ENCODE assay signal across 10 cellular contexts in the genomic region with DNA sequence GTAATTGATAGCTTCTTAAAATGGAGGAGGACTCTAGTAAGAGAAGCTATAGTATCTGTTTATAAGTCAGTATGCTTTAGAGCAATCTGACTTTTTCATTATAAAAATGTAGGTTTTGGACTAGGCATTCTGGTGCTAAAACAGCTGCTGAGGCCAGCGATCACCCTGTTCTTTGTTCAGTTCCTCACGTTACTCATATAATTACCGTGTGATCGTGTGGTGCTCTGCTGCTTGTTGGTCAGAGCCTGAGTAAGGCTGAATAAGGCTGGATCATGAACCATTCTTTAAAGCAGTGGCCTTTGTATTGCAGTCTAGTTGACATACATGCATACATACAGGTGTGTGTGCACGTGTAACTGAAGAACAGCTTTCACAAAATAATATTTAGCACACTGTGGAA. TPM values are rescaled to one million over a fixed set of nuclear protein-coding genes. Genes with fewer than 3 reads are reported as not detected.
A peak's percentile ranks its signal among the peaks of the same experiment; 100 is the strongest.
DNase-seq lines count a peak whose midpoint lies in the region; ATAC-seq and TF ChIP-seq lines count a peak whose summit lies in the region.
"Had no signal": no experiment of that assay in that cellular context is flagged by ENCODE, and none has a peak within 500 bp of the region (broad histone marks: within the 10 kb centered on the region; RNA-seq: fewer than 3 reads in every experiment).

No MANE protein-coding gene starts in this region.

- no peaks in the 10 kb centered on the region for H3K27me3 Mint-ChIP-seq in activated naive CD8-positive, alpha-beta T cell treated with anti-CD3 and anti-CD28 coated beads, Interleukin-2, amount 50 U/mL, for 24 hours

- peaks cover 9% of the 10 kb centered on the region for H3K4me1 ChIP-seq in mesodermal cell (ENCODE audit: control insufficient read depth, insufficient read depth, low read length, poor library complexity, severe bottlenecking)

- ATAC-seq in activated naive CD8-positive, alpha-beta T cell treated with anti-CD3 and anti-CD28 coated beads, Interleukin-2, amount 50 U/mL, for 24 hours, result peak; percentile 69

- H3K4me3 ChIP-seq in GM12865 (ENCODE audit: low read depth, low read length) (no peak overlapping the region), mesodermal cell (ENCODE audit: extremely low read depth, insufficient read depth, low read length, poor library complexity, severe bottlenecking) (no peak overlapping the region)

- DNase-seq in CD1c-positive myeloid dendritic cell (ENCODE audit: extremely low spot score) (peak; percentile 44), GM12865 (ENCODE audit: low read depth) (peak; percentile 41), NCI-H2196 treated with DMSO at 0.1 percent for 48 hours (lab: John Stamatoyannopoulos, UW; ENCODE audit: unreplicated experiment) (no peak), DMS79 (lab: John Stamatoyannopoulos, UW) (no peak), HT-29 (ENCODE audit: low spot score) (no peak)
- no peak for DNase-seq in activated naive CD8-positive, alpha-beta T cell treated with anti-CD3 and anti-CD28 coated beads, Interleukin-2, amount 50 U/mL, for 24 hours
- DNase-seq: effector memory CD4-positive, alpha-beta T cell; NCI-H446; nucleus accumbens had no signal

- H3K9me3 ChIP-seq in mesodermal cell (ENCODE audit: control insufficient read depth, low read length), result no peaks in the 10 kb centered on the region

- peaks cover 63% of the 10 kb centered on the region for H3K36me3 Mint-ChIP-seq in activated naive CD8-positive, alpha-beta T cell treated with anti-CD3 and anti-CD28 coated beads, Interleukin-2, amount 50 U/mL, for 24 hours (ENCODE audit: low read depth)

- H3K9me3 Mint-ChIP-seq in activated naive CD8-positive, alpha-beta T cell treated with anti-CD3 and anti-CD28 coated beads, Interleukin-2, amount 50 U/mL, for 24 hours, result no peaks in the 10 kb centered on the region

- no peak overlapping the region for H3K4me3 Mint-ChIP-seq in activated naive CD8-positive, alpha-beta T cell treated with anti-CD3 and anti-CD28 coated beads, Interleukin-2, amount 50 U/mL, for 24 hours

- 98 to 100% methylated on average over 4 to 5 of the region's 5 CpGs for WGBS in mesodermal cell (ENCODE audit: insufficient coverage in 2 of 2), 2 experiments

- peaks cover 86% of the 10 kb centered on the region for H3K4me1 Mint-ChIP-seq in activated naive CD8-positive, alpha-beta T cell treated with anti-CD3 and anti-CD28 coated beads, Interleukin-2, amount 50 U/mL, for 24 hours

- no peak for TF ChIP-seq CTCF in GM12865 (IDR thresholded peaks at IDR 0.05; ENCODE audit: insufficient read depth, low read depth, low read length, missing control alignments)

- H3K36me3 ChIP-seq in mesodermal cell (ENCODE audit: control insufficient read depth, insufficient read depth, low read length), result peaks cover 74% of the 10 kb centered on the region

- H3K27ac ChIP-seq in mesodermal cell (ENCODE audit: low read depth, low read length, severe bottlenecking), result peak overlapping the region; percentile 1

- peak overlapping the region; percentile 65 for H3K27ac Mint-ChIP-seq in activated naive CD8-positive, alpha-beta T cell treated with anti-CD3 and anti-CD28 coated beads, Interleukin-2, amount 50 U/mL, for 24 hours

RNA-seq across cellular contexts. Expression of a gene that starts 25.2 kb away (rescaled TPM):
- 350 TPM for polyA plus RNA-seq in mesodermal cell (2013, experiment 1 of 2)
- 335 TPM for polyA plus RNA-seq in mesodermal cell (2013, experiment 2 of 2)
- total RNA-seq in HT-29 (2014; rRNA removed; shearing (Covaris generic)), result 146 and 150 TPM in 2 replicates

Comparison
In these comparisons a context has a peak if more than half of its experiments do, and no peak if none do; other contexts are left out.
1. DNase-seq: peak in CD1c-positive myeloid dendritic cell (single experiment) and GM12865 (single experiment); none in activated naive CD8-positive, alpha-beta T cell treated with anti-CD3 and anti-CD28 coated beads, Interleukin-2, amount 50 U/mL, for 24 hours (single experiment), NCI-H2196 treated with DMSO at 0.1 percent for 48 hours (single experiment), DMS79 (single experiment) and HT-29 (single experiment).